21 cellular contexts compared by ENCODE assay signal in the genomic region with DNA sequence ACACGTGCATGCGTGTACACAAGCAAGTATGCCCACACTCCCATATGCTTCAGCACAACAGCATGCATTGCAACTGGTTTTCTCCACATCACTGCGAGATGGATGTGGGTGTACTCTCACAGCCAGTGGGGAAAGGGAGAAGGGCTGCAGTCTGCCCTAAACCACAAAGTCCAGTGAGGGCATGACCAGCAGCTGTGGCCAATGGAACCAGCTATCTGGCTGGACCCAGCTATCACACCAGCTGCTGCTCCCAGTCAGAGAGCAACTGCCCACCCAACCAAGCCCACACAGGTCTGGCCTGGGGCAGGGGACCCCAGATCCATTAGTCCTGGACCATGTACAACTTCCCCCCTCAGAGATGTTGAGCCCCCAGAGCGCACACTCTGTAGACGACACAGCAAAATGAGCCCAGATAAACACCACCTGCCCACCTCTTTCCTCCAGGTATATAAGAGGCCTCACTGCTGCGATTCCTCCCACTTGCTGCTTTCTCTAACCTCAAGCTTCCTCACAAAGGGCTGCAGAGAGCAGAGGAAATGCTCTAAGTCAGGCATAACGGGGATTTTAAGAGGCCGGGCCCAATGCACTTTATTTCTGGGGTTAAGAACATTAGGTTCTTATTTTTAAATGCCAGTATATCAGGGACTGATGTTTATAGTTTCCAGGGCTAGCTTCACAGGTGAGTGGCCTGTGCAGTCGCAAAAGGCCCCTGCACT. TPM values are rescaled to one million over a fixed set of nuclear protein-coding genes. Genes with fewer than 3 reads are reported as not detected.
DNase-seq lines count a peak whose midpoint lies in the region; ATAC-seq and TF ChIP-seq lines count a peak whose summit lies in the region.
"Had no signal": no experiment of that assay in that cellular context is flagged by ENCODE, and none has a peak within 500 bp of the region (broad histone marks: within the 10 kb centered on the region; RNA-seq: fewer than 3 reads in every experiment).

No MANE protein-coding gene starts in this region.

- CTCF ChIA-PET in GM10248 (lab: Yijun Ruan, JAX), result interaction anchor here (0.8 to 1.6 kb wide), 5 partner anchors 10 to 127 kb away, joined by 3 to 6 read pairs (median 3); no protein-coding TSS in a partner anchor

- POLR2A ChIA-PET in GM10248 (lab: Yijun Ruan, JAX), result no interaction called here
- POLR2A ChIA-PET in naive thymus-derived CD8-positive, alpha-beta T cell (lab: Charles Lee), result no interaction called here

- TF ChIP-seq CTCF in GM10248 (IDR thresholded peaks at IDR 0.05; ENCODE audit: control extremely low read depth, extremely low read depth, low read depth, missing control alignments) (no peak), VCaP (conservative IDR thresholded peaks at IDR 0.05) (no peak)

- no peaks in the 10 kb centered on the region for H3K9me3 Mint-ChIP-seq in naive thymus-derived CD8-positive, alpha-beta T cell
- H3K9me3 Mint-ChIP-seq: CD4-positive, alpha-beta T cell had no signal

- no peaks in the 10 kb centered on the region for H3K36me3 Mint-ChIP-seq in naive thymus-derived CD8-positive, alpha-beta T cell

- peak overlapping the region; percentile 99 for H3K27ac ChIP-seq in VCaP
- H3K27ac ChIP-seq: left lung, neutrophil, thoracic aorta had no signal

- peak overlapping the region in 3 of 10 donors; percentile 53 to 83 (median 69) for H3K27ac Mint-ChIP-seq in naive thymus-derived CD8-positive, alpha-beta T cell
- H3K27ac Mint-ChIP-seq: CD4-positive, alpha-beta T cell had no signal

- H3K4me1 Mint-ChIP-seq in naive thymus-derived CD8-positive, alpha-beta T cell, result peaks cover 2 to 11% (median 5%) of the 10 kb centered on the region in 4 donors

- ATAC-seq in HG02623 (IDR thresholded peaks at IDR 0.05; ENCODE audit: unreplicated experiment), result peak; percentile 55
- peak; percentile 41 to 55 for ATAC-seq in naive thymus-derived CD8-positive, alpha-beta T cell
- no peak for ATAC-seq in HG03039 (IDR thresholded peaks at IDR 0.05; ENCODE audit: unreplicated experiment)
- ATAC-seq: left lung, mucosa of descending colon had no signal

- peaks cover 0 to 7% (median 0%) of the 10 kb centered on the region in 5 donors for H3K27me3 Mint-ChIP-seq in naive thymus-derived CD8-positive, alpha-beta T cell
- H3K27me3 Mint-ChIP-seq: CD4-positive, alpha-beta T cell had no signal

- DNase-seq in GM10248 (ENCODE audit: extremely low spot score) (peak; percentile 52), activated T-cell treated with anti-CD3 and anti-CD28 coated beads for 4 hours (no peak), HuH-7 (ENCODE audit: low spot score) (no peak), SKM-1 (lab: John Stamatoyannopoulos, UW; ENCODE audit: unreplicated experiment) (no peak)
- no peak for DNase-seq in naive thymus-derived CD8-positive, alpha-beta T cell
- DNase-seq: activated CD4-positive, alpha-beta T cell treated with anti-CD3 and anti-CD28 coated beads, Interleukin-2, amount 50 U/mL, for 1 hour; activated naive CD4-positive, alpha-beta T cell; CD4-positive, alpha-beta T cell; effector memory CD4-positive, alpha-beta T cell; left lung; mucosa of descending colon; NCI-H1417; NCI-H524 treated with DMSO at 0.1 percent for 48 hours; Right ventricle myocardium superior; stimulated activated CD4-positive, alpha-beta T cell treated with anti-CD3 and anti-CD28 coated beads, Interleukin-12 subunit alpha, Interleukin-12 subunit beta, amount 100 ng/mL, for 4 hours; stimulated activated CD8-positive, alpha-beta memory T cell treated with anti-CD3 and anti-CD28 coated beads, Interleukin-4, amount 100 ng/mL, for 48 hours had no signal

- no peak overlapping the region for H3K4me3 Mint-ChIP-seq in naive thymus-derived CD8-positive, alpha-beta T cell
- H3K4me3 Mint-ChIP-seq: CD4-positive, alpha-beta T cell had no signal

RNA-seq across cellular contexts. Expression of a gene that starts 38.9 kb away (rescaled TPM):
- 1 to 10 TPM in 1 of 2 experiments, under 1 TPM in 1; 0.91 to 1.2 TPM for total RNA-seq in naive thymus-derived CD8-positive, alpha-beta T cell
- polyA plus RNA-seq in naive thymus-derived CD8-positive, alpha-beta T cell, result under 1 TPM; 0.20 to 0.54 (median 0.29) TPM
